1 cellular context compared by ENCODE assay signal in the genomic region with DNA sequence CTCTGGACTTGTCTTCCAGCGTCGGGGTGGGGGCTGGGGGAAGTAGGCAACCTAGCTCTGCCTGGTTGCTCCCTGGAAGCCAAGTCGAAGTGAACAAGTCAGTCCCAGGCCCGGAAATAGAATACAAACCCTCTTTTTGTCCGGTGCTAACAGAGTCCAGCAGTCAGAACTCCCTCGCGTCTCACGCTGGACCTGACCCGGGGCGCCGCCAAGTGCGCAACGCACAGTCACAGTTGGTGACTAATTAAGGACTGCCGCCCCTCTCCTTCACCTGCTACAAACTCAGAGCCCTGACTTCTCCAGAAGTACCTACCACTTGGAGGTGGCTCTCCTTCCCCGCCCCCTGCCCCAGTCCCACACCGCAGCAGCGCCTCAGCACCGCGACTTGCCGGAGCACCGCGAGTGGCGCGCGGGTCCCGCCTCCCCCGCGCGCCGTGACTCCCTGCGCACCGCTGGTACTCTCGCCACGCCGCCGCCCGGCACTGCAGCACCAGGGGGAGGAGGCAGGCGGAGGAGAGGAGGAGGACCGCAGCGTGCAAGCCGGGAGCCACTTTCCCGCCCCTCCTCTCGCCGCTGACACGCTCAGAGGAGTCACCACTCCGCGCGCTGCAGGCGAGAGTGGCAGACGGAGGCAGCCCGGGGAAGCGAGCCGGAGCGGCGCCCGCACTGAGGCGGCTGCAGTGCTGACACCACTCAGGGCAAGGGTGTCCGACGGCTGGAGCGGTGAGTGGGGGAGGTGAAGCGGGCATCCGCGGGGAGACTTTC.
A peak's percentile ranks its signal among the peaks of the same experiment; 100 is the strongest.
TF ChIP-seq lines count a peak whose summit lies in the region.

A gene with protein sequence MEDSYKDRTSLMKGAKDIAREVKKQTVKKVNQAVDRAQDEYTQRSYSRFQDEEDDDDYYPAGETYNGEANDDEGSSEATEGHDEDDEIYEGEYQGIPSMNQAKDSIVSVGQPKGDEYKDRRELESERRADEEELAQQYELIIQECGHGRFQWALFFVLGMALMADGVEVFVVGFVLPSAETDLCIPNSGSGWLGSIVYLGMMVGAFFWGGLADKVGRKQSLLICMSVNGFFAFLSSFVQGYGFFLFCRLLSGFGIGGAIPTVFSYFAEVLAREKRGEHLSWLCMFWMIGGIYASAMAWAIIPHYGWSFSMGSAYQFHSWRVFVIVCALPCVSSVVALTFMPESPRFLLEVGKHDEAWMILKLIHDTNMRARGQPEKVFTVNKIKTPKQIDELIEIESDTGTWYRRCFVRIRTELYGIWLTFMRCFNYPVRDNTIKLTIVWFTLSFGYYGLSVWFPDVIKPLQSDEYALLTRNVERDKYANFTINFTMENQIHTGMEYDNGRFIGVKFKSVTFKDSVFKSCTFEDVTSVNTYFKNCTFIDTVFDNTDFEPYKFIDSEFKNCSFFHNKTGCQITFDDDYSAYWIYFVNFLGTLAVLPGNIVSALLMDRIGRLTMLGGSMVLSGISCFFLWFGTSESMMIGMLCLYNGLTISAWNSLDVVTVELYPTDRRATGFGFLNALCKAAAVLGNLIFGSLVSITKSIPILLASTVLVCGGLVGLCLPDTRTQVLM (plus strand): TSS at position 594 of the 765 bp plus-strand sequence. CDS start 48,368 bp downstream, outside the sequence.

TF ChIP-seq in HEK293, 187 proteins besides CTCF, POLR2A, EP300 and RAD21 (continued from another document and continues in another):
- TF ChIP-seq, protein P1, sequence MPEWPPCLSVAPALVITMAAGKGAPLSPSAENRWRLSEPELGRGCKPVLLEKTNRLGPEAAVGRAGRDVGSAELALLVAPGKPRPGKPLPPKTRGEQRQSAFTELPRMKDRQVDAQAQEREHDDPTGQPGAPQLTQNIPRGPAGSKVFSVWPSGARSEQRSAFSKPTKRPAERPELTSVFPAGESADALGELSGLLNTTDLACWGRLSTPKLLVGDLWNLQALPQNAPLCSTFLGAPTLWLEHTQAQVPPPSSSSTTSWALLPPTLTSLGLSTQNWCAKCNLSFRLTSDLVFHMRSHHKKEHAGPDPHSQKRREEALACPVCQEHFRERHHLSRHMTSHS (tag by site-specific recombination; IDR thresholded peaks at IDR 0.05): no peak
- TF ChIP-seq ZNF626 (tag by site-specific recombination; IDR thresholded peaks at IDR 0.05): no peak
- TF ChIP-seq ZNF221 (tag by site-specific recombination; IDR thresholded peaks at IDR 0.05; ENCODE audit: borderline replicate concordance): no peak
- peak; percentile 88 for TF ChIP-seq PRDM1 (tag by site-specific recombination; IDR thresholded peaks at IDR 0.05)
- peak; percentile 90 for TF ChIP-seq ZIC2 (tag by site-specific recombination; IDR thresholded peaks at IDR 0.05)
- no peak for TF ChIP-seq ZNF596 (tag by site-specific recombination; IDR thresholded peaks at IDR 0.05)
- peak; percentile 69 for TF ChIP-seq ZBTB20 (tag by site-specific recombination; IDR thresholded peaks at IDR 0.05)
- TF ChIP-seq ZBTB11 (tag by site-specific recombination; conservative IDR thresholded peaks at IDR 0.05; ENCODE audit: low read depth): no peak
- peak; percentile 23; the same call in 1 of the 2 replicates for TF ChIP-seq ZNF394 (tag by site-specific recombination; IDR thresholded peaks at IDR 0.05; ENCODE audit: borderline replicate concordance)
- TF ChIP-seq FEZF1 (tag by site-specific recombination; IDR thresholded peaks at IDR 0.05): peak; percentile 72
- TF ChIP-seq, protein P2, sequence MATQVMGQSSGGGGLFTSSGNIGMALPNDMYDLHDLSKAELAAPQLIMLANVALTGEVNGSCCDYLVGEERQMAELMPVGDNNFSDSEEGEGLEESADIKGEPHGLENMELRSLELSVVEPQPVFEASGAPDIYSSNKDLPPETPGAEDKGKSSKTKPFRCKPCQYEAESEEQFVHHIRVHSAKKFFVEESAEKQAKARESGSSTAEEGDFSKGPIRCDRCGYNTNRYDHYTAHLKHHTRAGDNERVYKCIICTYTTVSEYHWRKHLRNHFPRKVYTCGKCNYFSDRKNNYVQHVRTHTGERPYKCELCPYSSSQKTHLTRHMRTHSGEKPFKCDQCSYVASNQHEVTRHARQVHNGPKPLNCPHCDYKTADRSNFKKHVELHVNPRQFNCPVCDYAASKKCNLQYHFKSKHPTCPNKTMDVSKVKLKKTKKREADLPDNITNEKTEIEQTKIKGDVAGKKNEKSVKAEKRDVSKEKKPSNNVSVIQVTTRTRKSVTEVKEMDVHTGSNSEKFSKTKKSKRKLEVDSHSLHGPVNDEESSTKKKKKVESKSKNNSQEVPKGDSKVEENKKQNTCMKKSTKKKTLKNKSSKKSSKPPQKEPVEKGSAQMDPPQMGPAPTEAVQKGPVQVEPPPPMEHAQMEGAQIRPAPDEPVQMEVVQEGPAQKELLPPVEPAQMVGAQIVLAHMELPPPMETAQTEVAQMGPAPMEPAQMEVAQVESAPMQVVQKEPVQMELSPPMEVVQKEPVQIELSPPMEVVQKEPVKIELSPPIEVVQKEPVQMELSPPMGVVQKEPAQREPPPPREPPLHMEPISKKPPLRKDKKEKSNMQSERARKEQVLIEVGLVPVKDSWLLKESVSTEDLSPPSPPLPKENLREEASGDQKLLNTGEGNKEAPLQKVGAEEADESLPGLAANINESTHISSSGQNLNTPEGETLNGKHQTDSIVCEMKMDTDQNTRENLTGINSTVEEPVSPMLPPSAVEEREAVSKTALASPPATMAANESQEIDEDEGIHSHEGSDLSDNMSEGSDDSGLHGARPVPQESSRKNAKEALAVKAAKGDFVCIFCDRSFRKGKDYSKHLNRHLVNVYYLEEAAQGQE (tag by site-specific recombination; IDR thresholded peaks at IDR 0.05): peak; percentile 18; the same call in 1 of the 2 replicates
- TF ChIP-seq ZNF677 (tag by site-specific recombination; IDR thresholded peaks at IDR 0.05): no peak
- TF ChIP-seq KLF7 (tag by site-specific recombination; IDR thresholded peaks at IDR 0.05; ENCODE audit: borderline replicate concordance): no peak
- TF ChIP-seq ZNF184 (tag by site-specific recombination; IDR thresholded peaks at IDR 0.05): no peak
- TF ChIP-seq ZXDB (tag by site-specific recombination; IDR thresholded peaks at IDR 0.05): no peak
- no peak for TF ChIP-seq ZNF621 (tag by site-specific recombination; IDR thresholded peaks at IDR 0.05)
- TF ChIP-seq ZNF138 (tag by site-specific recombination; IDR thresholded peaks at IDR 0.05; ENCODE audit: borderline replicate concordance): no peak
- TF ChIP-seq ZNF24 (tag by site-specific recombination; IDR thresholded peaks at IDR 0.05): no peak
- no peak for TF ChIP-seq ZEB2 (tag by site-specific recombination; IDR thresholded peaks at IDR 0.05)
- peak; percentile 97 for TF ChIP-seq ZNF10 (tag by site-specific recombination; IDR thresholded peaks at IDR 0.05)
- TF ChIP-seq ZNF747 (tag by site-specific recombination; IDR thresholded peaks at IDR 0.05): no peak
- TF ChIP-seq OVOL3 (tag by site-specific recombination; IDR thresholded peaks at IDR 0.05): no peak
- TF ChIP-seq, protein P3, sequence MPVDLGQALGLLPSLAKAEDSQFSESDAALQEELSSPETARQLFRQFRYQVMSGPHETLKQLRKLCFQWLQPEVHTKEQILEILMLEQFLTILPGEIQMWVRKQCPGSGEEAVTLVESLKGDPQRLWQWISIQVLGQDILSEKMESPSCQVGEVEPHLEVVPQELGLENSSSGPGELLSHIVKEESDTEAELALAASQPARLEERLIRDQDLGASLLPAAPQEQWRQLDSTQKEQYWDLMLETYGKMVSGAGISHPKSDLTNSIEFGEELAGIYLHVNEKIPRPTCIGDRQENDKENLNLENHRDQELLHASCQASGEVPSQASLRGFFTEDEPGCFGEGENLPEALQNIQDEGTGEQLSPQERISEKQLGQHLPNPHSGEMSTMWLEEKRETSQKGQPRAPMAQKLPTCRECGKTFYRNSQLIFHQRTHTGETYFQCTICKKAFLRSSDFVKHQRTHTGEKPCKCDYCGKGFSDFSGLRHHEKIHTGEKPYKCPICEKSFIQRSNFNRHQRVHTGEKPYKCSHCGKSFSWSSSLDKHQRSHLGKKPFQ (tag by site-specific recombination; IDR thresholded peaks at IDR 0.05): no peak
- peak; percentile 65 for TF ChIP-seq ZFHX2 (tag by site-specific recombination; conservative IDR thresholded peaks at IDR 0.05)
- no peak for TF ChIP-seq IKZF3 (tag by site-specific recombination; IDR thresholded peaks at IDR 0.05)
- 0 out of 2 replicates have a peak, but pooled peaks have one; percentile 43 for TF ChIP-seq HIC1 (tag by site-specific recombination; IDR thresholded peaks at IDR 0.05)
- no peak for TF ChIP-seq ZNF560 (tag by site-specific recombination; IDR thresholded peaks at IDR 0.05; ENCODE audit: borderline replicate concordance)
- TF ChIP-seq ZBTB17 (tag by site-specific recombination; IDR thresholded peaks at IDR 0.05): peak; percentile 30; the same call in 1 of the 2 replicates
- no peak for TF ChIP-seq ZNF324 (tag by site-specific recombination; IDR thresholded peaks at IDR 0.05)
- TF ChIP-seq ZNF391 (tag by site-specific recombination; IDR thresholded peaks at IDR 0.05; ENCODE audit: borderline replicate concordance, low read depth): no peak
- TF ChIP-seq ZNF600 (tag by site-specific recombination; IDR thresholded peaks at IDR 0.05): peak; percentile 48; the same call in 1 of the 2 replicates
- no peak for TF ChIP-seq ZNF513 (tag by site-specific recombination; IDR thresholded peaks at IDR 0.05)
- TF ChIP-seq ZNF585B (tag by site-specific recombination; IDR thresholded peaks at IDR 0.05): no peak
- no peak for TF ChIP-seq ZNF624 (tag by site-specific recombination; IDR thresholded peaks at IDR 0.05)
- TF ChIP-seq ZSCAN16 (tag by site-specific recombination; IDR thresholded peaks at IDR 0.05): no peak
- peak; percentile 59; the same call in 1 of the 2 replicates for TF ChIP-seq ZNF76 (tag by site-specific recombination; IDR thresholded peaks at IDR 0.05; ENCODE audit: borderline replicate concordance, low read depth)
- TF ChIP-seq ZNF623 (tag by site-specific recombination; IDR thresholded peaks at IDR 0.05): no peak
- TF ChIP-seq ZNF23 (tag by site-specific recombination; IDR thresholded peaks at IDR 0.05; ENCODE audit: borderline replicate concordance): no peak
- TF ChIP-seq ZFP69B (tag by site-specific recombination; IDR thresholded peaks at IDR 0.05): 0 out of 2 replicates have a peak, but pooled peaks have one; percentile 18
- no peak for TF ChIP-seq ZNF248 (tag by site-specific recombination; IDR thresholded peaks at IDR 0.05)
- no peak for TF ChIP-seq BCL11A (tag by site-specific recombination; IDR thresholded peaks at IDR 0.05; ENCODE audit: low read depth)
- no peak for TF ChIP-seq ZNF843 (tag by site-specific recombination; IDR thresholded peaks at IDR 0.05)
- no peak; the same call in 1 of the 2 replicates for TF ChIP-seq KLF1 (tag by site-specific recombination; IDR thresholded peaks at IDR 0.05)
- no peak for TF ChIP-seq ZBTB44 (tag by site-specific recombination; IDR thresholded peaks at IDR 0.05)
